In genomic region chr16:28967156-28967555, GRCh38 we compare ENCODE assay signal across 26 cellular contexts. TPM values are rescaled to one million over a fixed set of nuclear protein-coding genes. Genes with fewer than 3 reads are reported as not detected.
DNase-seq lines count a peak whose midpoint lies in the region; ATAC-seq, FAIRE-seq and TF ChIP-seq lines count a peak whose summit lies in the region.
"Had no signal": no experiment of that assay in that cellular context is flagged by ENCODE, and none has a peak within 500 bp of the region (broad histone marks: within the 10 kb centered on the region; RNA-seq: fewer than 3 reads in every experiment).

No MANE protein-coding gene starts in this region.

- no peak overlapping the region for H3K56ac ChIP-seq in H1 (replicated peaks; ENCODE audit: insufficient read length, low read depth, low read length)

- no peaks in the 10 kb centered on the region for H3K79me2 ChIP-seq in H1 (ENCODE audit: control insufficient read depth in 1 of 2, insufficient read depth in 2 of 2, low read length in 2 of 2)

- CTCF ChIA-PET in HEK293 (lab: Yijun Ruan, JAX) = interaction anchor here (1.0 kb wide), 1 partner anchor 10 kb away, joined by 3 read pairs; no protein-coding TSS in a partner anchor
- CTCF ChIA-PET in H1 (lab: Charles Lee; ENCODE audit: partially characterized antibody) = interaction anchor here (3.3 kb wide), 1 partner anchor 14 kb away, joined by 13 read pairs; no protein-coding TSS in a partner anchor

- H3K4me2 ChIP-seq in H1 (ENCODE audit: insufficient read depth in 1 of 2, low read depth in 2 of 2, low read length in 2 of 2) = no peak overlapping the region
- H3K4me2 ChIP-seq: A549 had no signal

- H3K27me3 Mint-ChIP-seq in activated naive CD4-positive, alpha-beta T cell treated with anti-CD3 and anti-CD28 coated beads, Interleukin-2, amount 50 U/mL, for 24 hours = no peaks in the 10 kb centered on the region
- H3K27me3 Mint-ChIP-seq: CD4-positive, alpha-beta memory T cell had no signal

- H3K36me3 Mint-ChIP-seq in activated naive CD4-positive, alpha-beta T cell treated with anti-CD3 and anti-CD28 coated beads, Interleukin-2, amount 50 U/mL, for 24 hours = peaks cover 7% of the 10 kb centered on the region
- peaks cover 0 to 15% of the 10 kb centered on the region in 2 donors for H3K36me3 Mint-ChIP-seq in activated naive CD4-positive, alpha-beta T cell treated with anti-CD3 and anti-CD28 coated beads, Interleukin-2, amount 50 U/mL, for 72 hours

- peak overlapping the region; percentile 25; the same call in 1 of the 2 replicates for H4K8ac ChIP-seq in H1 (ENCODE audit: extremely low read depth, insufficient read depth, low read length)

- H2BK120ac ChIP-seq in H1 (replicated peaks; ENCODE audit: low read depth, low read length) = no peak overlapping the region

- H3K14ac ChIP-seq in H1 (ENCODE audit: insufficient read length) = no peak overlapping the region

- H4K20me1 ChIP-seq in H1 (replicated peaks in 1 of 2; ENCODE audit: control insufficient read depth in 1 of 2, insufficient read depth in 2 of 2, low read length in 2 of 2) = peaks cover 0 to 6% of the 10 kb centered on the region in 2 experiments

- H3K9me3 ChIP-seq in HEK293 (ENCODE audit: control insufficient read depth, insufficient read depth, low read depth, low read length) = no peaks in the 10 kb centered on the region
- no peaks in the 10 kb centered on the region for H3K9me3 ChIP-seq in H1 (ENCODE audit: insufficient read depth in 2 of 2, low read depth in 1 of 2, low read length in 1 of 2)
- H3K9me3 ChIP-seq in thyroid gland = no peaks in the 10 kb centered on the region
- H3K9me3 ChIP-seq: A549 had no signal

- H4K5ac ChIP-seq in H1 (ENCODE audit: insufficient read length, low read depth, low read length) = no peak overlapping the region

- no peak overlapping the region for H3K4ac ChIP-seq in H1 (replicated peaks; ENCODE audit: insufficient read length, low read depth, low read length)

- H3K4me1 Mint-ChIP-seq in activated naive CD4-positive, alpha-beta T cell treated with anti-CD3 and anti-CD28 coated beads, Interleukin-2, amount 50 U/mL, for 24 hours = no peaks in the 10 kb centered on the region
- H3K4me1 Mint-ChIP-seq: CD4-positive, alpha-beta memory T cell; H9 had no signal

- WGBS in H1 (ENCODE audit: extremely low coverage in 1 of 2, insufficient coverage in 1 of 2, insufficient read length in 1 of 2, insufficient replicate concordance in 2 of 2, low coverage in 1 of 2, low lambda C conversion rate in 2 of 2, missing lambda C conversion rate in 1 of 2), 2 experiments = 83% methylated on average over 4 of the region's 4 CpGs; no CpG with 5 or more reads in 1 of the 2 experiments
- WGBS in thyroid gland, 2 donors = 84 to 92% methylated on average over 4 of the region's 4 CpGs

- TF ChIP-seq CTCF in HEK293 (tag by site-specific recombination; IDR thresholded peaks at IDR 0.05) (no peak), H1 (IDR thresholded peaks at IDR 0.05; ENCODE audit: control extremely low read depth in 1 of 3, insufficient read depth in 1 of 3, low read depth in 1 of 3, low read length in 3 of 3) (no peak), thyroid gland (IDR thresholded peaks at IDR 0.05) (no peak)

- H2BK15ac ChIP-seq in H1 (ENCODE audit: low read length) = no peak overlapping the region

- H3K4me3 ChIP-seq in HEK293 (ENCODE audit: low read depth, low read length) = no peak overlapping the region
- H3K4me3 ChIP-seq in H1 (ENCODE audit: extremely low read depth in 1 of 4, insufficient read depth in 2 of 4, low read depth in 3 of 4, low read length in 4 of 4) = no peak overlapping the region
- no peak overlapping the region for H3K4me3 ChIP-seq in thyroid gland (replicated peaks in 1 of 3)
- H3K4me3 ChIP-seq: A549, GM23248 had no signal

- no peak for ATAC-seq in activated naive CD4-positive, alpha-beta T cell treated with anti-CD3 and anti-CD28 coated beads, Interleukin-2, amount 50 U/mL, for 72 hours
- ATAC-seq: A549, HCT116 had no signal

- H2BK20ac ChIP-seq in H1 (ENCODE audit: low read length) = no peak overlapping the region

- H3K27ac ChIP-seq in HEK293 (ENCODE audit: extremely low read depth, low read depth, low read length) (no peak overlapping the region), H1 (ENCODE audit: low read depth, low read length) (no peak overlapping the region), thyroid gland (no peak overlapping the region)
- H3K27ac ChIP-seq: A549, GM23248 had no signal

- H2AK5ac ChIP-seq in H1 (ENCODE audit: low read depth, low read length) = no peak overlapping the region

- H2BK12ac ChIP-seq in H1 (ENCODE audit: low read depth, low read length) = no peak overlapping the region

- H3K23me2 ChIP-seq in H1 (ENCODE audit: low read depth, low read length) = no peaks in the 10 kb centered on the region

- peak overlapping the region; percentile 65 for H3K27ac Mint-ChIP-seq in activated naive CD4-positive, alpha-beta T cell treated with anti-CD3 and anti-CD28 coated beads, Interleukin-2, amount 50 U/mL, for 24 hours
- peak overlapping the region in 1 of 2 donors; percentile 44 for H3K27ac Mint-ChIP-seq in activated naive CD4-positive, alpha-beta T cell treated with anti-CD3 and anti-CD28 coated beads, Interleukin-2, amount 50 U/mL, for 72 hours
- H3K27ac Mint-ChIP-seq: H9, HFFc6 had no signal

- no peak for DNase-seq in activated naive CD4-positive, alpha-beta T cell treated with anti-CD3 and anti-CD28 coated beads, Interleukin-2, amount 50 U/mL, for 72 hours (ENCODE audit: low spot score in 2 of 2)
- DNase-seq in H1 (ENCODE audit: low read depth in 1 of 2, low spot score in 2 of 2) (no peak), thyroid gland (no peak), NCI-H345 (lab: John Stamatoyannopoulos, UW) (no peak)
- DNase-seq: 8988T; ACHN; AML-193; C1 segment of cervical spinal cord; Calu3; CD4-positive, alpha-beta memory T cell; COR-L47; DMS53; DMS79 treated with DMSO at 0.1 percent for 48 hours; GF-D8; GM23248; H9; HFFc6 had no signal

- no peak overlapping the region for H2BK5ac ChIP-seq in H1 (ENCODE audit: low read depth, low read length)

- no peak for TF ChIP-seq POLR2A in H1 (IDR thresholded peaks at IDR 0.05; ENCODE audit: control extremely low read depth in 1 of 2, low read depth in 2 of 2, low read length in 2 of 2)
- TF ChIP-seq POLR2A in thyroid gland (IDR thresholded peaks at IDR 0.05) = no peak

- H2AFZ ChIP-seq in H1 (ENCODE audit: low read length) = no peak overlapping the region
- H2AFZ ChIP-seq: GM23248 had no signal

- no peak for FAIRE-seq in H1 (lab: Jason Lieb, UNC)
- FAIRE-seq: A549, GM12892, GM19239 had no signal

- no peaks in the 10 kb centered on the region; the same call in 1 of the 2 replicates for H3K79me1 ChIP-seq in H1 (ENCODE audit: low read depth, low read length)

- H3K9me3 Mint-ChIP-seq in activated naive CD4-positive, alpha-beta T cell treated with anti-CD3 and anti-CD28 coated beads, Interleukin-2, amount 50 U/mL, for 24 hours = no peaks in the 10 kb centered on the region
- H3K9me3 Mint-ChIP-seq in activated naive CD4-positive, alpha-beta T cell treated with anti-CD3 and anti-CD28 coated beads, Interleukin-2, amount 50 U/mL, for 72 hours = no peaks in the 10 kb centered on the region
- H3K9me3 Mint-ChIP-seq: CD4-positive, alpha-beta memory T cell; H9; HFFc6 had no signal

- no peak for TF ChIP-seq RAD21 in H1 (IDR thresholded peaks at IDR 0.05 in 1 of 2, conservative IDR thresholded peaks at IDR 0.05 in 1 of 2; ENCODE audit: low read depth in 2 of 2, low read length in 2 of 2)

- TF ChIP-seq EP300 in H1 (IDR thresholded peaks at IDR 0.05; ENCODE audit: borderline replicate concordance in 1 of 2, low read depth in 2 of 2, low read length in 2 of 2) = no peak

- no peak overlapping the region for H3K9ac ChIP-seq in H1 (replicated peaks in 1 of 4; ENCODE audit: extremely low read depth in 1 of 4, low read depth in 3 of 4, low read length in 3 of 4)
- H3K9ac ChIP-seq: GM23248 had no signal

- intact Hi-C loops in thyroid gland (cut with DNase I) = no loop called here

- peak overlapping the region; percentile 30 for H3K4me3 Mint-ChIP-seq in activated naive CD4-positive, alpha-beta T cell treated with anti-CD3 and anti-CD28 coated beads, Interleukin-2, amount 50 U/mL, for 24 hours
- H3K4me3 Mint-ChIP-seq: CD4-positive, alpha-beta memory T cell; H9; HFFc6 had no signal

- POLR2A ChIA-PET in HEK293 (lab: Yijun Ruan, JAX) (interaction anchor here (0.6 to 0.7 kb wide), 2 partner anchors 10 to 26 kb away, joined by 3 to 4 read pairs; no protein-coding TSS in a partner anchor), H1 (lab: Charles Lee; ENCODE audit: partially characterized antibody) (interaction anchor here (0.6 to 2.1 kb wide), 4 partner anchors 8 to 131 kb away, joined by 3 to 10 read pairs (median 4); no protein-coding TSS in a partner anchor)

- H3K27me3 ChIP-seq in H1 (replicated peaks in 1 of 4; ENCODE audit: control insufficient read depth in 3 of 4, extremely low read depth in 1 of 4, insufficient read depth in 3 of 4, low read length in 3 of 4) = no peaks in the 10 kb centered on the region
- H3K27me3 ChIP-seq in thyroid gland = no peaks in the 10 kb centered on the region

- H3K36me3 ChIP-seq in HEK293 (ENCODE audit: control insufficient read depth in 2 of 2, insufficient read depth in 1 of 2, low read length in 2 of 2) (peaks cover 0 to 30% of the 10 kb centered on the region in 2 experiments; a peak in 2 of 3 replicates), H1 (ENCODE audit: control insufficient read depth in 2 of 4, insufficient read depth in 4 of 4, low read length in 3 of 4) (peaks cover 11 to 30% (median 23%) of the 10 kb centered on the region in 4 experiments), thyroid gland (peaks cover 15 to 18% of the 10 kb centered on the region in 2 donors)

- H3K23ac ChIP-seq in H1 (ENCODE audit: insufficient read length) = no peak overlapping the region

- no peak overlapping the region for H4K91ac ChIP-seq in H1 (replicated peaks; ENCODE audit: insufficient read length, low read length)

- H3K4me1 ChIP-seq in HEK293 (ENCODE audit: control insufficient read depth, insufficient read depth, low read length) = no peaks in the 10 kb centered on the region
- H3K4me1 ChIP-seq in H1 (replicated peaks in 1 of 4; ENCODE audit: control insufficient read depth in 3 of 4, insufficient read depth in 4 of 4, low read length in 3 of 4) = no peaks in the 10 kb centered on the region
- no peaks in the 10 kb centered on the region for H3K4me1 ChIP-seq in thyroid gland
- H3K4me1 ChIP-seq: A549 had no signal

- H3K18ac ChIP-seq in H1 (ENCODE audit: extremely low read depth, low read length) = no peak overlapping the region

RNA-seq across cellular contexts. Expression of gene SPNS1, which starts 7.4 kb away (rescaled TPM):
- 10 to 100 TPM; 16.3 to 19.9 TPM for total RNA-seq in activated naive CD4-positive, alpha-beta T cell treated with anti-CD3 and anti-CD28 coated beads, Interleukin-2, amount 50 U/mL, for 72 hours
- total RNA-seq in H1 (2021; fragmentation: NEBNext Ultra II Directional; extraction: Animal tissue kit (Norgen Biotek cat#: 25700)) = 48.8 and 49.7 TPM in 2 replicates
- 66.9 and 124 TPM in 2 replicates for polyA plus RNA-seq in H1 (2011; rRNA removed)
- polyA plus RNA-seq in H1 (2011; cell fraction: cytosol; rRNA removed) = 46.9 TPM
- 99.1 TPM for polyA plus RNA-seq in H1 (2011; cell fraction: nucleus; rRNA removed)
- polyA plus RNA-seq in H1 (2012, experiment 1 of 2) = 39.9 to 59.4 TPM (median 47.8 TPM) in 4 replicates
- 68.0 TPM for polyA plus RNA-seq in H1 (2012, experiment 2 of 2)
- polyA plus RNA-seq in H1 (2013, experiment 1 of 2) = 48.1 TPM
- polyA plus RNA-seq in H1 (2013, experiment 2 of 2) = 54.5 TPM
- polyA minus RNA-seq in H1 (2011; rRNA and poly(A)+ RNA removed) = 38.1 and 58.7 TPM in 2 replicates
- 38.8 TPM for polyA minus RNA-seq in H1 (2011; cell fraction: cytosol; rRNA and poly(A)+ RNA removed)
- 22.0 TPM for polyA minus RNA-seq in H1 (2011; cell fraction: nucleus; rRNA and poly(A)+ RNA removed)
- total RNA-seq in thyroid gland = 10 to 100 TPM; 16.5 to 24.2 (median 20.6) TPM

RNA-seq across cellular contexts. Expression of gene NFATC2IP, which starts 16.4 kb away (rescaled TPM):
- 10 to 100 TPM; 94.5 to 96.8 TPM for total RNA-seq in activated naive CD4-positive, alpha-beta T cell treated with anti-CD3 and anti-CD28 coated beads, Interleukin-2, amount 50 U/mL, for 72 hours
- total RNA-seq in H1 (2021; fragmentation: NEBNext Ultra II Directional; extraction: Animal tissue kit (Norgen Biotek cat#: 25700)) = 54.4 and 56.0 TPM in 2 replicates
- 71.5 and 73.3 TPM in 2 replicates for polyA plus RNA-seq in H1 (2011; rRNA removed)
- 86.2 TPM for polyA plus RNA-seq in H1 (2011; cell fraction: cytosol; rRNA removed)
- 140 TPM for polyA plus RNA-seq in H1 (2011; cell fraction: nucleus; rRNA removed)
- polyA plus RNA-seq in H1 (2012, experiment 1 of 2) = 75.2 to 84.1 TPM (median 78.7 TPM) in 4 replicates
- polyA plus RNA-seq in H1 (2012, experiment 2 of 2) = 41.1 TPM
- polyA plus RNA-seq in H1 (2013, experiment 1 of 2) = 45.8 TPM
- 38.1 TPM for polyA plus RNA-seq in H1 (2013, experiment 2 of 2)
- polyA minus RNA-seq in H1 (2011; rRNA and poly(A)+ RNA removed) = 67.6 and 74.7 TPM in 2 replicates
- polyA minus RNA-seq in H1 (2011; cell fraction: cytosol; rRNA and poly(A)+ RNA removed) = 27.4 TPM
- polyA minus RNA-seq in H1 (2011; cell fraction: nucleus; rRNA and poly(A)+ RNA removed) = 67.3 TPM
- total RNA-seq in thyroid gland = 10 to 100 TPM; 20.5 to 33.6 (median 28.2) TPM

RNA-seq across cellular contexts. Expression of gene LAT, which starts 17.7 kb away (rescaled TPM):
- 100 to 1,000 TPM; 171 to 440 TPM for total RNA-seq in activated naive CD4-positive, alpha-beta T cell treated with anti-CD3 and anti-CD28 coated beads, Interleukin-2, amount 50 U/mL, for 72 hours
- 2.7 and 3.0 TPM in 2 replicates for total RNA-seq in H1 (2021; fragmentation: NEBNext Ultra II Directional; extraction: Animal tissue kit (Norgen Biotek cat#: 25700))
- 3.4 and 6.9 TPM in 2 replicates for polyA plus RNA-seq in H1 (2011; rRNA removed)
- 3.8 TPM for polyA plus RNA-seq in H1 (2011; cell fraction: cytosol; rRNA removed)
- 37.5 TPM for polyA plus RNA-seq in H1 (2011; cell fraction: nucleus; rRNA removed)
- polyA plus RNA-seq in H1 (2012, experiment 1 of 2) = 5.0 to 7.0 TPM (median 5.7 TPM) in 4 replicates
- 4.2 TPM for polyA plus RNA-seq in H1 (2012, experiment 2 of 2)
- 3.2 TPM for polyA plus RNA-seq in H1 (2013, experiment 1 of 2)
- polyA plus RNA-seq in H1 (2013, experiment 2 of 2) = 2.6 TPM
- polyA minus RNA-seq in H1 (2011; rRNA and poly(A)+ RNA removed) = 0.85 and 1.7 TPM in 2 replicates
- not detected for polyA minus RNA-seq in H1 (2011; cell fraction: cytosol; rRNA and poly(A)+ RNA removed)
- 2.9 TPM for polyA minus RNA-seq in H1 (2011; cell fraction: nucleus; rRNA and poly(A)+ RNA removed)
- 10 to 100 TPM in 1 of 4 donors, 1 to 10 TPM in 3; 4.4 to 10.6 (median 7.0) TPM for total RNA-seq in thyroid gland

RNA-seq across cellular contexts. Expression of gene CD19, which starts 35.4 kb away (rescaled TPM):
- total RNA-seq in activated naive CD4-positive, alpha-beta T cell treated with anti-CD3 and anti-CD28 coated beads, Interleukin-2, amount 50 U/mL, for 72 hours = 1 to 10 TPM in 1 of 2 donors, under 1 TPM in 1; 0.32 to 1.2 TPM
- total RNA-seq in H1 (2021; fragmentation: NEBNext Ultra II Directional; extraction: Animal tissue kit (Norgen Biotek cat#: 25700)) = 0.21 and 0.65 TPM in 2 replicates
- polyA plus RNA-seq in H1 (2011; rRNA removed) = 0.57 and 2.3 TPM in 2 replicates
- 1.8 TPM for polyA plus RNA-seq in H1 (2011; cell fraction: cytosol; rRNA removed)
- polyA plus RNA-seq in H1 (2011; cell fraction: nucleus; rRNA removed) = 1.0 TPM
- polyA plus RNA-seq in H1 (2012, experiment 1 of 2) = 0.53 to 0.73 TPM (median 0.65 TPM) in 4 replicates
- 0.16 TPM for polyA plus RNA-seq in H1 (2012, experiment 2 of 2)
- polyA plus RNA-seq in H1 (2013, experiment 1 of 2) = 1.1 TPM
- 1.6 TPM for polyA plus RNA-seq in H1 (2013, experiment 2 of 2)
- 0.28 TPM in 1 of 2 replicates, not detected in the other for polyA minus RNA-seq in H1 (2011; rRNA and poly(A)+ RNA removed)
- polyA minus RNA-seq in H1 (2011; cell fraction: cytosol; rRNA and poly(A)+ RNA removed) = not detected
- polyA minus RNA-seq in H1 (2011; cell fraction: nucleus; rRNA and poly(A)+ RNA removed) = 1.1 TPM
- not detected for total RNA-seq in thyroid gland
- total RNA-seq: Calu3; CD4-positive, alpha-beta memory T cell; Daoy; GM23248; H4; HFFc6 had no signal
- polyA plus RNA-seq: A549, BJ, GM23248 had no signal

RNA-seq across cellular contexts. Expression of gene RABEP2, which starts 42.1 kb away (rescaled TPM):
- total RNA-seq in activated naive CD4-positive, alpha-beta T cell treated with anti-CD3 and anti-CD28 coated beads, Interleukin-2, amount 50 U/mL, for 72 hours = 10 to 100 TPM; 20.7 to 25.1 TPM
- 13.3 and 14.9 TPM in 2 replicates for total RNA-seq in H1 (2021; fragmentation: NEBNext Ultra II Directional; extraction: Animal tissue kit (Norgen Biotek cat#: 25700))
- polyA plus RNA-seq in H1 (2011; rRNA removed) = 10.4 and 13.2 TPM in 2 replicates
- 21.1 TPM for polyA plus RNA-seq in H1 (2011; cell fraction: cytosol; rRNA removed)
- polyA plus RNA-seq in H1 (2011; cell fraction: nucleus; rRNA removed) = 27.3 TPM
- 13.5 to 16.6 TPM (median 15.7 TPM) in 4 replicates for polyA plus RNA-seq in H1 (2012, experiment 1 of 2)
- polyA plus RNA-seq in H1 (2012, experiment 2 of 2) = 10.2 TPM
- 8.9 TPM for polyA plus RNA-seq in H1 (2013, experiment 1 of 2)
- polyA plus RNA-seq in H1 (2013, experiment 2 of 2) = 8.0 TPM
- polyA minus RNA-seq in H1 (2011; rRNA and poly(A)+ RNA removed) = 3.9 and 4.0 TPM in 2 replicates
- 9.5 TPM for polyA minus RNA-seq in H1 (2011; cell fraction: cytosol; rRNA and poly(A)+ RNA removed)
- polyA minus RNA-seq in H1 (2011; cell fraction: nucleus; rRNA and poly(A)+ RNA removed) = 13.0 TPM
- 10 to 100 TPM; 36.7 to 55.8 (median 41.2) TPM for total RNA-seq in thyroid gland

Comparison
In these comparisons a context has a peak if more than half of its experiments do, and no peak if none do; other contexts are left out.
1. RNA of gene LAT, which starts 17.7 kb away (total RNA-seq): 171 to 440 TPM in activated naive CD4-positive, alpha-beta T cell treated with anti-CD3 and anti-CD28 coated beads, Interleukin-2, amount 50 U/mL, for 72 hours; 4.4 to 10.6 TPM in thyroid gland and 2.7 to 3.0 TPM in H1; every median in the first group is over 10 times any median in the second.